Comparison of ENCODE assay signal across 10 cellular contexts in the genomic region with DNA sequence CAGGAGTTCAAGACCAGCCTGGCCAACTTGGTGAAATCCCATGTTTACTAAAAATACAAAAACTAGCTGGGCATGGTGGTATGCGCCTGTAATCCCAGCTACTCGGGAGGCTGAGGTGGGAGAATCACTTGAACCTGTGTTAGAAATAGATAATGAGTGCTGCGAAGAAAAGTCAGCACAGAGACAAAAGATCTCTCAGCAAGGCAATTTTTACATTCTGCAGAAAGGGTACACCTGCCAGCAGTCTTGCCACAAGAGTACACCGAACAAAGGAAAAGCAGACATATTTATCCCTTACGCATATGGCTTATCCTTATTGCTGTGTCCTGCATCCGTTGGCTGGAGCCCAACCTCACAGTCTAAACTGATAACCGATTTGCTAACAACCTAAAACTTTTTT.
"Had no signal": no experiment of that assay in that cellular context is flagged by ENCODE, and none has a peak within 500 bp of the region (broad histone marks: within the 10 kb centered on the region; RNA-seq: fewer than 3 reads in every experiment).

No MANE protein-coding gene starts in this region.

- DNase-seq: H9, HCEC 1CT, IMR-90, Karpas-422, KBM-7 had no signal

- H3K4me3 ChIP-seq: GM23338 had no signal

- H3K9ac ChIP-seq: KMS-11 had no signal

- FAIRE-seq: H1, H54, HTR-8/SVneo had no signal

- H3K4me2 ChIP-seq: GM23338, KMS-11 had no signal

- ATAC-seq: GM23338 had no signal

- H2AFZ ChIP-seq: GM23338 had no signal

- H3K27ac ChIP-seq: KMS-11 had no signal
